In the genomic region with DNA sequence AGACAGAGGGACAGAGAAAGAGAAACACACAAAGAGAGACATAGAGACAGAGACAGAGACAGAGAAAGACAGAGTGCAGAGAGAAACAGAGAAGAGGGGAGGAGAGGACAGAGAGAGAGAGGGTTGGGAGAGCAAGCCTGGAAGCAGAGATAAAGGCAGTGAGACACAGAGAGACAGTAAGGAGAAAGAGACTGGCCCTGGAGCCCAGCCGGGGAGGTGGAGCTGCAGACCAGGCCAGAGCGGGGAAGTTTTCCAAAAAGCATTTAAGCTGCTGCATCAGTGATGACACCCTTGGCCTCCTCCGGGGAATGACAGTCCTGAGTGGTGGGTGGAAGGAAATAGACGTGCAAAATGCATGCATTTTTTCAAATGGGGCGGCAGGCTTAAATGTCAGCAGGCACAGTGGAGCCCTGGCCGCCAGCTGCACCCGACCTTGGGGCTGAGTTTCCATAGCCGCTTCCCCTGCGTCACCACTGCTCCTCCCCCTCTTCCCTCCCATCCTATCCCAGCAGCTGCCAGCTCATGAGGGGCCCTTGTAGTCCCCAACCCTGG, we compare ENCODE assay signal across 14 cellular contexts.
DNase-seq lines count a peak whose midpoint lies in the region; ATAC-seq and TF ChIP-seq lines count a peak whose summit lies in the region.
"Had no signal": no experiment of that assay in that cellular context is flagged by ENCODE, and none has a peak within 500 bp of the region (broad histone marks: within the 10 kb centered on the region; RNA-seq: fewer than 3 reads in every experiment).

No MANE protein-coding gene starts in this region.

- H3K36me3 ChIP-seq in WERI-Rb-1: no peaks in the 10 kb centered on the region
- H3K36me3 ChIP-seq: sigmoid colon, thoracic aorta had no signal

- peak; percentile 71 for DNase-seq in G401 (ENCODE audit: low spot score)
- peak; percentile 85 for DNase-seq in WERI-Rb-1
- peak; percentile 53 for DNase-seq in left ventricle myocardium superior
- peak; percentile 9 for DNase-seq in pons (ENCODE audit: low spot score)
- DNase-seq in activated naive CD4-positive, alpha-beta T cell treated with anti-CD3 and anti-CD28 coated beads, Interleukin-2, amount 50 U/mL, for 16 hours: no peak
- DNase-seq in NCI-H1436 (lab: John Stamatoyannopoulos, UW): no peak
- DNase-seq: activated CD4-positive, alpha-beta T cell treated with anti-CD3 and anti-CD28 coated beads, Interleukin-2, amount 50 U/mL, for 48 hours; activated naive CD4-positive, alpha-beta T cell treated with anti-CD3 and anti-CD28 coated beads for 36 hours; CD8-positive, alpha-beta T cell; sigmoid colon; T-helper 17 cell had no signal

- peak overlapping the region; percentile 21 for H3K4me3 ChIP-seq in WERI-Rb-1 (ENCODE audit: low read depth, low read length)
- H3K4me3 ChIP-seq: sigmoid colon, thoracic aorta had no signal

- ATAC-seq in left ventricle myocardium superior (peak; percentile 70), GM18873 (IDR thresholded peaks at IDR 0.05; ENCODE audit: low FRiP score, unreplicated experiment) (no peak), HG02870 (IDR thresholded peaks at IDR 0.05; ENCODE audit: unreplicated experiment) (no peak)
- ATAC-seq: CD8-positive, alpha-beta T cell; T-helper 17 cell had no signal

- no peak for TF ChIP-seq CTCF in WERI-Rb-1 (IDR thresholded peaks at IDR 0.05; ENCODE audit: low read depth, low read length)

- in situ Hi-C loops in G401 (cut with HindIII; ENCODE audit: low sequenced_read_pairs): no loop called here

- intact Hi-C loops in left ventricle myocardium superior (cut with micrococcal nuclease): no loop called here

- H3K27ac ChIP-seq in WERI-Rb-1: peak overlapping the region; percentile 76
- H3K27ac ChIP-seq: sigmoid colon, thoracic aorta had no signal

- H3K9me3 ChIP-seq in WERI-Rb-1 (ENCODE audit: severe bottlenecking): no peaks in the 10 kb centered on the region
- H3K9me3 ChIP-seq: sigmoid colon, thoracic aorta had no signal

- no peaks in the 10 kb centered on the region for H3K27me3 ChIP-seq in WERI-Rb-1 (ENCODE audit: insufficient read depth, low read depth, severe bottlenecking)

Comparison
In these comparisons a context has a peak if more than half of its experiments do, and no peak if none do; other contexts are left out.
1. DNase-seq: peak in G401 (single experiment), WERI-Rb-1 (single experiment), left ventricle myocardium superior (single experiment) and pons (single experiment); none in activated naive CD4-positive, alpha-beta T cell treated with anti-CD3 and anti-CD28 coated beads, Interleukin-2, amount 50 U/mL, for 16 hours (single experiment) and NCI-H1436 (single experiment).